Comparison of ENCODE assay signal across 11 cellular contexts in genomic region chr1:11473635-11474034, GRCh38. TPM values are rescaled to one million over a fixed set of nuclear protein-coding genes. Genes with fewer than 3 reads are reported as not detected.
DNase-seq lines count a peak whose midpoint lies in the region; ATAC-seq, FAIRE-seq and TF ChIP-seq lines count a peak whose summit lies in the region.
"Had no signal": no experiment of that assay in that cellular context is flagged by ENCODE, and none has a peak within 500 bp of the region (broad histone marks: within the 10 kb centered on the region; RNA-seq: fewer than 3 reads in every experiment).

No MANE protein-coding gene starts in this region.

- no peaks in the 10 kb centered on the region for H3K9me3 Mint-ChIP-seq in stimulated activated naive CD8-positive, alpha-beta T cell treated with anti-CD3 and anti-CD28 coated beads, Interleukin-15, amount 100 ng/mL, for 72 hours

- peaks cover 35% of the 10 kb centered on the region for H3K27me3 Mint-ChIP-seq in stimulated activated naive CD8-positive, alpha-beta T cell treated with anti-CD3 and anti-CD28 coated beads, Interleukin-15, amount 100 ng/mL, for 72 hours

- H3K36me3 ChIP-seq in kidney (ENCODE audit: control insufficient read depth in 1 of 2, insufficient read depth in 2 of 2, low read length in 2 of 2), result no peaks in the 10 kb centered on the region
- H3K36me3 ChIP-seq: esophagus squamous epithelium had no signal

- H3K4me3 Mint-ChIP-seq in stimulated activated naive CD8-positive, alpha-beta T cell treated with anti-CD3 and anti-CD28 coated beads, Interleukin-15, amount 100 ng/mL, for 72 hours, result no peak overlapping the region

- no peak overlapping the region for H3K9ac ChIP-seq in kidney (ENCODE audit: low read length in 2 of 2)

- TF ChIP-seq CTCF in RWPE1 (conservative IDR thresholded peaks at IDR 0.05; ENCODE audit: low read depth) (no peak), kidney (IDR thresholded peaks at IDR 0.05; ENCODE audit: borderline replicate concordance, extremely low read depth, insufficient read depth) (no peak)

- intact Hi-C loops in kidney (cut with DNase I), result no loop called here

- no peak for ATAC-seq in stimulated activated naive CD8-positive, alpha-beta T cell treated with anti-CD3 and anti-CD28 coated beads, Interleukin-15, Interleukin-2, amounts not matched to agents 100 U/mL and 50 U/mL, for 24 hours
- no peak for ATAC-seq in stimulated activated naive CD8-positive, alpha-beta T cell treated with anti-CD3 and anti-CD28 coated beads, Interleukin-15, amount 100 ng/mL, for 72 hours
- no peak for ATAC-seq in GM21381 (IDR thresholded peaks at IDR 0.05; ENCODE audit: unreplicated experiment)

- CTCF ChIA-PET in RWPE1 (lab: Yijun Ruan, JAX), result no interaction called here

- peak; percentile 35 for DNase-seq in stimulated activated naive CD8-positive, alpha-beta T cell treated with anti-CD3 and anti-CD28 coated beads, Interleukin-15, Interleukin-2, amounts not matched to agents 100 U/mL and 50 U/mL, for 24 hours
- DNase-seq in stimulated activated naive CD8-positive, alpha-beta T cell treated with anti-CD3 and anti-CD28 coated beads, Interleukin-15, amount 100 ng/mL, for 72 hours, result no peak
- peak; percentile 50 for DNase-seq in RWPE1 (ENCODE audit: low spot score)
- peak; percentile 1 for DNase-seq in fibroblast of peridontal ligament (ENCODE audit: extremely low read depth)
- DNase-seq in mucosa of gallbladder (ENCODE audit: low spot score), result no peak
- DNase-seq in kidney, result no peak
- DNase-seq in SHP77 treated with DMSO at 0.1 percent for 48 hours (lab: John Stamatoyannopoulos, UW), result no peak
- DNase-seq: esophagus squamous epithelium had no signal

- POLR2A ChIA-PET in RWPE1 (lab: Yijun Ruan, JAX; ENCODE audit: low non-redundant PET), result no interaction called here

- H3K27ac Mint-ChIP-seq in stimulated activated naive CD8-positive, alpha-beta T cell treated with anti-CD3 and anti-CD28 coated beads, Interleukin-15, amount 100 ng/mL, for 72 hours, result no peak overlapping the region

- H3K4me1 Mint-ChIP-seq in stimulated activated naive CD8-positive, alpha-beta T cell treated with anti-CD3 and anti-CD28 coated beads, Interleukin-15, amount 100 ng/mL, for 72 hours, result peaks cover 6% of the 10 kb centered on the region

- H3K27ac ChIP-seq in RWPE1 (no peak overlapping the region), kidney (ENCODE audit: low read depth in 2 of 2, low read length in 2 of 2) (no peak overlapping the region)
- H3K27ac ChIP-seq: esophagus squamous epithelium had no signal

- no peak overlapping the region for H3K4me3 ChIP-seq in kidney (ENCODE audit: low read length in 2 of 2)
- H3K4me3 ChIP-seq: esophagus squamous epithelium, smooth muscle cell had no signal

- H3K4me1 ChIP-seq in kidney (ENCODE audit: control insufficient read depth in 1 of 2, insufficient read depth in 1 of 2, low read depth in 1 of 2, low read length in 2 of 2), result no peaks in the 10 kb centered on the region

- FAIRE-seq in kidney (lab: Jason Lieb, UNC), result no peak

- H3K9me3 ChIP-seq in kidney (ENCODE audit: control insufficient read depth in 1 of 2, low read length in 2 of 2), result no peaks in the 10 kb centered on the region
- H3K9me3 ChIP-seq: esophagus squamous epithelium had no signal

RNA-seq across cellular contexts. Expression of gene DISP3, which starts 5.3 kb away (rescaled TPM):
- total RNA-seq in mucosa of gallbladder (0.09 TPM), kidney (0.19 TPM)
- polyA plus RNA-seq in kidney (ENCODE audit: insufficient read depth, low read depth, low replicate concordance), result not detected
- total RNA-seq: mesenteric fat pad, smooth muscle cell had no signal

Comparison
In these comparisons a context has a peak if more than half of its experiments do, and no peak if none do; other contexts are left out.
1. DNase-seq: peak in stimulated activated naive CD8-positive, alpha-beta T cell treated with anti-CD3 and anti-CD28 coated beads, Interleukin-15, Interleukin-2, amounts not matched to agents 100 U/mL and 50 U/mL, for 24 hours (single experiment), RWPE1 (single experiment) and fibroblast of peridontal ligament (single experiment); none in stimulated activated naive CD8-positive, alpha-beta T cell treated with anti-CD3 and anti-CD28 coated beads, Interleukin-15, amount 100 ng/mL, for 72 hours (0 of 2), mucosa of gallbladder (single experiment), kidney (single experiment) and SHP77 treated with DMSO at 0.1 percent for 48 hours (single experiment).